Comparison of ENCODE assay signal across 6 cellular contexts in genomic region chr2:28335265-28335664, GRCh38. TPM values are rescaled to one million over a fixed set of nuclear protein-coding genes. Genes with fewer than 3 reads are reported as not detected.
A peak's percentile ranks its signal among the peaks of the same experiment; 100 is the strongest.
DNase-seq lines count a peak whose midpoint lies in the region; ATAC-seq and TF ChIP-seq lines count a peak whose summit lies in the region.
"Not testable (repeated sequence)": the region's sequence is repeated elsewhere in the genome, so short reads cannot be mapped to it uniquely, and the experiment has no call there.

No MANE protein-coding gene starts in this region.

- not testable (repeated sequence) for H3K36me3 Mint-ChIP-seq in T-helper 17 cell (ENCODE audit: low read depth); effector memory CD8-positive, alpha-beta T cell (ENCODE audit: insufficient read depth)

- H3K9me3 ChIP-seq in T-helper 17 cell (ENCODE audit: control insufficient read depth, low read length, poor library complexity, severe bottlenecking); heart right ventricle; right cardiac atrium (ENCODE audit: control insufficient read depth, low read length); psoas muscle; skeletal muscle tissue (ENCODE audit: control insufficient read depth in 3 of 3, low read length in 3 of 3): not testable (repeated sequence)

- intact Hi-C loops in heart right ventricle (cut with DNase I) = loop anchor here in 2 of 10 donors (2.0 kb wide), 1 partner anchor 56 kb away; no protein-coding TSS in a partner anchor
- intact Hi-C loops in right cardiac atrium (cut with DNase I) = loop anchor here in 1 of 4 donors (5.0 kb wide), 1 partner anchor 57 kb away; the partner anchor contains the start of gene FOSL2
- intact Hi-C loops in psoas muscle (cut with DNase I) = not testable (repeated sequence)

- ATAC-seq in T-helper 17 cell; effector memory CD8-positive, alpha-beta T cell (replicated peaks); heart right ventricle; right cardiac atrium; psoas muscle: not testable (repeated sequence)

- not testable (repeated sequence) for H3K9ac ChIP-seq in skeletal muscle tissue (ENCODE audit: low read depth in 1 of 3, low read length in 3 of 3)

- DNase-seq in T-helper 17 cell; effector memory CD8-positive, alpha-beta T cell; heart right ventricle; right cardiac atrium: not testable (repeated sequence)
- DNase-seq in psoas muscle = peak in 1 of 2 donors; percentile 42

- whole genome bisulfite sequencing in heart right ventricle, 2 donors = 96 to 98% methylated on average over 11 of the region's 11 CpGs
- WGBS in right cardiac atrium = 95% methylated on average over 11 of the region's 11 CpGs
- WGBS in psoas muscle, 3 donors = 93 to 97% (median 93%) methylated on average over 11 of the region's 11 CpGs

- H3K27ac Mint-ChIP-seq in T-helper 17 cell = peak overlapping the region; percentile 86
- peak overlapping the region; percentile 66 to 83 for H3K27ac Mint-ChIP-seq in effector memory CD8-positive, alpha-beta T cell

- H3K27ac ChIP-seq in heart right ventricle (peak overlapping the region in 9 of 10 donors; percentile 84 to 99 (median 92)), right cardiac atrium (ENCODE audit: low read length) (peak overlapping the region; percentile 45), psoas muscle (peak overlapping the region; percentile 99), skeletal muscle tissue (ENCODE audit: low read depth, low read length) (peak overlapping the region; percentile 98)

- not testable (repeated sequence) for H3K9me3 Mint-ChIP-seq in effector memory CD8-positive, alpha-beta T cell

- not testable (repeated sequence) for H3K27me3 ChIP-seq in heart right ventricle; right cardiac atrium (ENCODE audit: control insufficient read depth, insufficient read depth); psoas muscle (ENCODE audit: insufficient read depth in 3 of 3, low read length in 2 of 3); skeletal muscle tissue (ENCODE audit: control insufficient read depth in 3 of 3, insufficient read depth in 3 of 3, low read length in 3 of 3)

- TF ChIP-seq CTCF in heart right ventricle (IDR thresholded peaks at IDR 0.05); psoas muscle (IDR thresholded peaks at IDR 0.05): not testable (repeated sequence)

- H3K27me3 Mint-ChIP-seq in T-helper 17 cell; effector memory CD8-positive, alpha-beta T cell: not testable (repeated sequence)

- not testable (repeated sequence) for H3K4me3 Mint-ChIP-seq in T-helper 17 cell; effector memory CD8-positive, alpha-beta T cell

- H3K36me3 ChIP-seq in heart right ventricle; psoas muscle (ENCODE audit: insufficient read depth in 1 of 2, low read depth in 1 of 2); skeletal muscle tissue (ENCODE audit: control insufficient read depth in 3 of 3, insufficient read depth in 3 of 3, low read length in 3 of 3): not testable (repeated sequence)

- H3K4me1 Mint-ChIP-seq in T-helper 17 cell = peaks cover 12% of the 10 kb centered on the region
- H3K4me1 Mint-ChIP-seq in effector memory CD8-positive, alpha-beta T cell (ENCODE audit: low read depth in 2 of 2) = not testable (repeated sequence)

- H3K4me1 ChIP-seq in heart right ventricle = peaks cover 3 to 65% (median 43%) of the 10 kb centered on the region in 9 donors
- peaks cover 25% of the 10 kb centered on the region for H3K4me1 ChIP-seq in right cardiac atrium (ENCODE audit: control insufficient read depth, insufficient read depth, low read length)
- peaks cover 57% of the 10 kb centered on the region for H3K4me1 ChIP-seq in psoas muscle
- peaks cover 57 to 68% (median 67%) of the 10 kb centered on the region in 3 donors for H3K4me1 ChIP-seq in skeletal muscle tissue (ENCODE audit: control insufficient read depth in 3 of 3, insufficient read depth in 3 of 3, low read length in 3 of 3)

- not testable (repeated sequence) for H3K4me3 ChIP-seq in heart right ventricle; right cardiac atrium (ENCODE audit: low read length); psoas muscle; skeletal muscle tissue (ENCODE audit: low read length in 3 of 3)

RNA-seq across cellular contexts. Expression of gene FOSL2, which starts 57.4 kb away (rescaled TPM):
- total RNA-seq in T-helper 17 cell (100 to 1,000 TPM; 114 to 153 TPM), heart right ventricle (100 to 1,000 TPM in 1 of 10 donors, 10 to 100 TPM in 9; 29.7 to 182 (median 60.3) TPM), right cardiac atrium (100 to 1,000 TPM in 1 of 4 donors, 10 to 100 TPM in 3; 38.9 to 128 (median 56.6) TPM), psoas muscle (100 to 1,000 TPM in 3 of 4 donors, 10 to 100 TPM in 1; 52.2 to 278 (median 192) TPM), skeletal muscle tissue (10.4 TPM)
- polyA plus RNA-seq in heart right ventricle (10 to 100 TPM; 16.5 to 24.0 TPM), right cardiac atrium (46.4 TPM), psoas muscle (10 to 100 TPM; 20.1 to 74.7 (median 72.1) TPM)

Comparison
In these comparisons a context has a peak if more than half of its experiments do, and no peak if none do; other contexts are left out.
1. H3K27ac ChIP-seq: peak in every context shown above with its lines; median percentile 99 in psoas muscle; 98 in skeletal muscle tissue; 92 in heart right ventricle; 45 in right cardiac atrium.